In genomic region chr4:99564921-99565320, GRCh38 we compare ENCODE assay signal across 13 cellular contexts. TPM values are rescaled to one million over a fixed set of nuclear protein-coding genes. Genes with fewer than 3 reads are reported as not detected.
DNase-seq lines count a peak whose midpoint lies in the region; FAIRE-seq and TF ChIP-seq lines count a peak whose summit lies in the region.
"Had no signal": no experiment of that assay in that cellular context is flagged by ENCODE, and none has a peak within 500 bp of the region (broad histone marks: within the 10 kb centered on the region; RNA-seq: fewer than 3 reads in every experiment).

No MANE protein-coding gene starts in this region.

- TF ChIP-seq POLR2A in transverse colon (IDR thresholded peaks at IDR 0.05) (no peak), adrenal gland (IDR thresholded peaks at IDR 0.05) (no peak)

- no peak for FAIRE-seq in keratinocyte (lab: Jason Lieb, UNC)
- FAIRE-seq: endothelial cell of umbilical vein had no signal

- H3K79me2 ChIP-seq in mammary epithelial cell (ENCODE audit: insufficient read depth, low read length) (no peaks in the 10 kb centered on the region), OCI-LY1 (ENCODE audit: insufficient read depth, low read length) (no peaks in the 10 kb centered on the region), keratinocyte (ENCODE audit: control insufficient read depth, insufficient read depth, low read length) (no peaks in the 10 kb centered on the region)

- intact Hi-C loops in MCF 10A (cut with micrococcal nuclease), result no loop called here
- intact Hi-C loops in mammary epithelial cell (cut with micrococcal nuclease), result loop anchor here (5.0 to 10.0 kb wide), 2 partner anchors 157 to 500 kb away; no protein-coding TSS in a partner anchor
- intact Hi-C loops in transverse colon (cut with DNase I; ENCODE audit: low total_unique reads), result loop anchor here (5.0 to 10.0 kb wide), 4 partner anchors 240 to 382 kb away; partner anchors contain the start of genes ADH1B, DNAJB14 and LAMTOR3
- intact Hi-C loops in adrenal gland (cut with DNase I), result loop anchor here (5.0 to 10.0 kb wide), 3 partner anchors 240 to 380 kb away; partner anchors contain the start of gene DNAJB14 (in 1 of the 2)

- 0 out of 2 replicates have a peak, but pooled peaks cover 5% of the 10 kb centered on the region for H3F3A ChIP-seq in OCI-LY1 (ENCODE audit: insufficient read depth, low read length)

- BruUV-seq in MCF 10A (replicated peaks; lab: Mats Ljungman, UMichigan) (no TSS peak), mammary epithelial cell (replicated peaks; lab: Mats Ljungman, UMichigan) (no TSS peak)

- H3K9ac ChIP-seq in mammary epithelial cell (ENCODE audit: insufficient read depth, low read length), result no peak overlapping the region
- H3K9ac ChIP-seq in OCI-LY1 (ENCODE audit: low read length), result no peak overlapping the region
- no peak overlapping the region for H3K9ac ChIP-seq in keratinocyte (ENCODE audit: control insufficient read depth, extremely low read depth, insufficient read depth, low read length)
- peak overlapping the region; percentile 48 to 83 (median 57) for H3K9ac ChIP-seq in skeletal muscle tissue (ENCODE audit: low read depth in 1 of 3, low read length in 3 of 3)

- H3K36me3 Mint-ChIP-seq in MCF 10A (ENCODE audit: insufficient read depth, unreplicated experiment), result peaks cover 12% of the 10 kb centered on the region

- no peak for TF ChIP-seq EP300 in transverse colon (IDR thresholded peaks at IDR 0.05; ENCODE audit: low read depth)

- dilution Hi-C loops in mammary epithelial cell (cut with HindIII; ENCODE audit: low sequenced_read_pairs), result no loop called here
- dilution Hi-C loops in keratinocyte (cut with MboI; ENCODE audit: extremely low pct_ligation_motif_present, low sequenced_read_pairs), result no loop called here

- H3K27ac ChIP-seq in mammary epithelial cell (ENCODE audit: insufficient read depth, low read depth, low read length) (no peak overlapping the region), OCI-LY1 (ENCODE audit: low read depth, low read length, poor library complexity, severe bottlenecking) (no peak overlapping the region), keratinocyte (ENCODE audit: control insufficient read depth, insufficient read depth, low read length) (no peak overlapping the region), skeletal muscle tissue (ENCODE audit: low read depth, low read length) (peak overlapping the region; percentile 92), transverse colon (peak overlapping the region in 2 of 4 donors; percentile 92 to 95), adrenal gland (no peak overlapping the region)

- no peaks in the 10 kb centered on the region for H3K9me2 ChIP-seq in OCI-LY1 (ENCODE audit: low read depth, low read length)

- no peaks in the 10 kb centered on the region for H3K4me1 Mint-ChIP-seq in MCF 10A (ENCODE audit: insufficient read depth, unreplicated experiment)

- in situ Hi-C loops in mammary epithelial cell (cut with MboI; ENCODE audit: low sequenced_read_pairs in 2 of 2), result loop anchor here (5.0 to 10.0 kb wide), 3 partner anchors 242 to 320 kb away; no protein-coding TSS in a partner anchor
- in situ Hi-C loops in transverse colon (cut with MboI; ENCODE audit: low pct_ligation_motif_present in 1 of 4, low pct_unique_long_range_greater_than_20kb in 1 of 4, low sequenced_read_pairs in 3 of 4), result loop anchor here (5.0 to 25.0 kb wide), 6 partner anchors 240 to 390 kb away; partner anchors contain the start of genes LAMTOR3 (in 3 of the 4), DNAJB14 (in 2 of the 4) and H2AZ1 (in 1 of the 4)

- no peaks in the 10 kb centered on the region for H4K20me1 ChIP-seq in mammary epithelial cell (ENCODE audit: insufficient read depth, low read length)
- no peaks in the 10 kb centered on the region for H4K20me1 ChIP-seq in OCI-LY1 (ENCODE audit: insufficient read depth, low read length)
- no peaks in the 10 kb centered on the region for H4K20me1 ChIP-seq in keratinocyte (ENCODE audit: control insufficient read depth, extremely low read depth, insufficient read depth, low read length)

- H2AFZ ChIP-seq in mammary epithelial cell (ENCODE audit: low read depth, low read length) (no peak overlapping the region), OCI-LY1 (ENCODE audit: low read length) (peak overlapping the region; percentile 76; the same call in 1 of the 2 replicates), keratinocyte (ENCODE audit: control insufficient read depth, low read length) (peak overlapping the region; percentile 80)

- no peak for DNase-seq in MCF 10A (ENCODE audit: unreplicated experiment)
- DNase-seq in mammary epithelial cell, result no peak
- no peak for DNase-seq in keratinocyte (ENCODE audit: low read depth, low spot score)
- no peak for DNase-seq in transverse colon
- DNase-seq in adrenal gland, result no peak
- DNase-seq in stimulated activated CD4-positive, alpha-beta T cell treated with anti-CD3 and anti-CD28 coated beads, Interleukin-2, amount 100 ng/mL, for 24 hours, result no peak
- DNase-seq: naive thymus-derived CD8-positive, alpha-beta T cell; NCI-H446 treated with DMSO at 0.1 percent for 48 hours; stimulated activated CD4-positive, alpha-beta T cell treated with anti-CD3 and anti-CD28 coated beads, Interleukin-4, amount 100 ng/mL, for 1 hour had no signal

- peaks cover 28% of the 10 kb centered on the region for H3K27me3 Mint-ChIP-seq in MCF 10A (ENCODE audit: insufficient read depth, unreplicated experiment)

- no peaks in the 10 kb centered on the region for H3K9me1 ChIP-seq in keratinocyte (ENCODE audit: control insufficient read depth, extremely low read depth, insufficient read depth, low read length)

- no peaks in the 10 kb centered on the region for H3K9me3 Mint-ChIP-seq in MCF 10A (ENCODE audit: unreplicated experiment)
- H3K9me3 Mint-ChIP-seq: naive thymus-derived CD8-positive, alpha-beta T cell had no signal

- CTCF ChIA-PET in MCF 10A (lab: Yijun Ruan, JAX) (interaction anchor here (2.6 kb wide), 1 partner anchor 243 kb away, joined by 20 read pairs; no protein-coding TSS in a partner anchor), mammary epithelial cell (lab: Charles Lee; ENCODE audit: low non-redundant PET) (no interaction called here)

- no peaks in the 10 kb centered on the region for H3K4me1 ChIP-seq in mammary epithelial cell (ENCODE audit: insufficient read depth, low read length)
- H3K4me1 ChIP-seq in OCI-LY1 (ENCODE audit: insufficient read depth, low read length, severe bottlenecking), result peaks cover 16% of the 10 kb centered on the region
- H3K4me1 ChIP-seq in keratinocyte (ENCODE audit: control insufficient read depth, extremely low read depth, insufficient read depth, low read length), result no peaks in the 10 kb centered on the region
- no peaks in the 10 kb centered on the region for H3K4me1 ChIP-seq in skeletal muscle tissue (ENCODE audit: control insufficient read depth in 3 of 3, insufficient read depth in 3 of 3, low read length in 3 of 3)
- peaks cover 0 to 14% (median 4%) of the 10 kb centered on the region in 4 donors for H3K4me1 ChIP-seq in transverse colon
- peaks cover 4 to 5% of the 10 kb centered on the region in 2 donors for H3K4me1 ChIP-seq in adrenal gland (replicated peaks in 1 of 2)

- TF ChIP-seq CTCF in MCF 10A (IDR thresholded peaks at IDR 0.05; ENCODE audit: unreplicated experiment), result no peak
- TF ChIP-seq CTCF in mammary epithelial cell (conservative IDR thresholded peaks at IDR 0.05 in 1 of 2, IDR thresholded peaks at IDR 0.05 in 1 of 2; ENCODE audit: extremely low read depth in 1 of 2, insufficient read depth in 1 of 2, low read depth in 1 of 2, low read length in 2 of 2), result no peak
- no peak for TF ChIP-seq CTCF in OCI-LY1 (IDR thresholded peaks at IDR 0.05; ENCODE audit: low read length)
- TF ChIP-seq CTCF in keratinocyte (optimal IDR thresholded peaks at IDR 0.05 in 1 of 3, IDR thresholded peaks at IDR 0.05 in 1 of 3, conservative IDR thresholded peaks at IDR 0.05 in 1 of 3; ENCODE audit: extremely low read depth in 1 of 3, insufficient read depth in 2 of 3, low read length in 3 of 3), result no peak
- no peak for TF ChIP-seq CTCF in transverse colon (IDR thresholded peaks at IDR 0.05)
- TF ChIP-seq CTCF in adrenal gland (IDR thresholded peaks at IDR 0.05), result no peak

- H3K4me3 ChIP-seq in mammary epithelial cell (replicated peaks in 1 of 3; ENCODE audit: insufficient read depth in 1 of 3, low read depth in 2 of 3, low read length in 3 of 3) (no peak overlapping the region), OCI-LY1 (ENCODE audit: low read depth, low read length, poor library complexity, severe bottlenecking) (no peak overlapping the region), keratinocyte (ENCODE audit: control insufficient read depth in 2 of 3, extremely low read depth in 1 of 3, insufficient read depth in 2 of 3, low read depth in 1 of 3, low read length in 3 of 3) (no peak overlapping the region), skeletal muscle tissue (ENCODE audit: low read length in 3 of 3) (peak overlapping the region in 1 of 3 donors; percentile 95), transverse colon (no peak overlapping the region), adrenal gland (no peak overlapping the region)

- POLR2A ChIA-PET in MCF 10A (lab: Yijun Ruan, JAX), result interaction anchor here (0.6 to 3.3 kb wide), 6 partner anchors 8 to 384 kb away, joined by 3 to 34 read pairs (median 13); partner anchors contain the start of genes DAPP1 and DNAJB14

- no peak overlapping the region for H3K4me2 ChIP-seq in mammary epithelial cell (ENCODE audit: insufficient read depth, low read depth, low read length)
- H3K4me2 ChIP-seq in OCI-LY1 (ENCODE audit: low read length), result no peak overlapping the region
- no peak overlapping the region for H3K4me2 ChIP-seq in keratinocyte (ENCODE audit: control insufficient read depth, extremely low read depth, insufficient read depth, low read depth, low read length)

- H3K36me3 ChIP-seq in mammary epithelial cell (ENCODE audit: insufficient read depth, low read length) (no peaks in the 10 kb centered on the region), OCI-LY1 (ENCODE audit: insufficient read depth, low read length) (no peaks in the 10 kb centered on the region), keratinocyte (ENCODE audit: control insufficient read depth in 2 of 2, extremely low read depth in 1 of 2, insufficient read depth in 2 of 2, low read length in 2 of 2) (no peaks in the 10 kb centered on the region), skeletal muscle tissue (ENCODE audit: control insufficient read depth in 3 of 3, insufficient read depth in 3 of 3, low read length in 3 of 3) (no peaks in the 10 kb centered on the region), transverse colon (no peaks in the 10 kb centered on the region), adrenal gland (replicated peaks in 1 of 2) (no peaks in the 10 kb centered on the region)

- no peak overlapping the region for H3K27ac Mint-ChIP-seq in MCF 10A (ENCODE audit: low read depth, unreplicated experiment)

- H3K4me3 Mint-ChIP-seq in MCF 10A (ENCODE audit: unreplicated experiment), result peak overlapping the region; percentile 93

- H3K9me3 ChIP-seq in mammary epithelial cell (replicated peaks; ENCODE audit: insufficient read depth, low read length) (no peaks in the 10 kb centered on the region), OCI-LY1 (ENCODE audit: low read length) (no peaks in the 10 kb centered on the region), keratinocyte (ENCODE audit: control insufficient read depth, low read depth, low read length) (no peaks in the 10 kb centered on the region), skeletal muscle tissue (ENCODE audit: control insufficient read depth in 3 of 3, low read length in 3 of 3) (no peaks in the 10 kb centered on the region), transverse colon (no peaks in the 10 kb centered on the region), adrenal gland (replicated peaks in 1 of 3) (no peaks in the 10 kb centered on the region)

- no peaks in the 10 kb centered on the region for H3K27me3 ChIP-seq in mammary epithelial cell (ENCODE audit: insufficient read depth, low read length)
- H3K27me3 ChIP-seq in OCI-LY1 (ENCODE audit: insufficient read depth, low read length), result no peaks in the 10 kb centered on the region
- H3K27me3 ChIP-seq in keratinocyte (ENCODE audit: control insufficient read depth, extremely low read depth, insufficient read depth, low read length), result no peaks in the 10 kb centered on the region
- no peaks in the 10 kb centered on the region for H3K27me3 ChIP-seq in skeletal muscle tissue (ENCODE audit: control insufficient read depth in 3 of 3, insufficient read depth in 3 of 3, low read length in 3 of 3)
- H3K27me3 ChIP-seq in transverse colon, result no peaks in the 10 kb centered on the region
- no peaks in the 10 kb centered on the region for H3K27me3 ChIP-seq in adrenal gland

RNA-seq across cellular contexts. Expression of gene TRMT10A, which starts 1.1 kb away (rescaled TPM):
- 17.7 and 19.1 TPM in 2 replicates for total RNA-seq in MCF 10A (2022)
- 1 to 10 TPM; 4.0 to 9.1 TPM for total RNA-seq in mammary epithelial cell
- polyA plus RNA-seq in mammary epithelial cell, result 3.3 TPM
- not detected for polyA minus RNA-seq in mammary epithelial cell
- polyA plus RNA-seq in keratinocyte, result 5.1 to 8.2 TPM (median 6.4 TPM) in 3 replicates
- 34.2 TPM for polyA plus RNA-seq in keratinocyte (2011; ENCODE audit: low read depth)
- polyA plus RNA-seq in keratinocyte (2011; cell fraction: cytosol; rRNA removed), result 4.5 and 6.6 TPM in 2 replicates
- 4.4 and 6.1 TPM in 2 replicates for polyA plus RNA-seq in keratinocyte (2011; cell fraction: nucleus; rRNA removed)
- 6.2 and 7.4 TPM in 2 replicates for polyA plus RNA-seq in keratinocyte (2012; ENCODE audit: low replicate concordance)
- polyA minus RNA-seq in keratinocyte, result 0.49 to 4.3 TPM (median 2.7 TPM) in 3 replicates
- polyA minus RNA-seq in keratinocyte (2011; cell fraction: cytosol; rRNA and poly(A)+ RNA removed), result 9.4 TPM
- 4.0 and 5.2 TPM in 2 replicates for polyA minus RNA-seq in keratinocyte (2011; cell fraction: nucleus; rRNA and poly(A)+ RNA removed)
- 5.7 TPM for total RNA-seq in skeletal muscle tissue
- 1 to 10 TPM in 3 of 4 donors, not detected in 1; 6.0 to 8.1 (median 6.8) TPM for total RNA-seq in transverse colon
- 1 to 10 TPM; 2.1 to 9.8 (median 5.2) TPM for total RNA-seq in adrenal gland
- polyA plus RNA-seq in adrenal gland, result 10 to 100 TPM in 1 of 3 donors, 1 to 10 TPM in 2; 3.7 to 15.1 (median 4.1) TPM

RNA-seq across cellular contexts. Expression of gene MTTP, which starts 9.7 kb away (rescaled TPM):
- total RNA-seq in MCF 10A (2022) (0.27 and 0.51 TPM in 2 replicates), mammary epithelial cell (not detected), skeletal muscle tissue (under 0.01 TPM), transverse colon (under 1 TPM in 1 of 4 donors, not detected in 3; 0.41 TPM), adrenal gland (under 1 TPM in 7 of 8 donors, not detected in 1; 0.26 to 0.98 (median 0.31) TPM)
- polyA plus RNA-seq in mammary epithelial cell (0.05 TPM), keratinocyte (0.04 to 0.09 TPM (median 0.05 TPM) in 3 replicates), adrenal gland (under 1 TPM; 0.16 to 0.37 (median 0.17) TPM)
- polyA minus RNA-seq in mammary epithelial cell (not detected), keratinocyte (0.03 to 0.20 TPM in 2 of 3 replicates, not detected in the other)
- 0.24 TPM for polyA plus RNA-seq in keratinocyte (2011; ENCODE audit: low read depth)
- polyA plus RNA-seq in keratinocyte (2011; cell fraction: cytosol; rRNA removed), result 0.02 and 0.04 TPM in 2 replicates
- 0.04 and 0.28 TPM in 2 replicates for polyA plus RNA-seq in keratinocyte (2011; cell fraction: nucleus; rRNA removed)
- 0.02 and 0.21 TPM in 2 replicates for polyA plus RNA-seq in keratinocyte (2012; ENCODE audit: low replicate concordance)
- polyA minus RNA-seq in keratinocyte (2011; cell fraction: cytosol; rRNA and poly(A)+ RNA removed), result not detected
- polyA minus RNA-seq in keratinocyte (2011; cell fraction: nucleus; rRNA and poly(A)+ RNA removed), result not detected in 2 replicates
- total RNA-seq: endothelial cell of umbilical vein had no signal
- polyA plus RNA-seq: endothelial cell of umbilical vein; naive thymus-derived CD8-positive, alpha-beta T cell had no signal

RNA-seq across cellular contexts. Expression of gene C4orf17, which starts 54.1 kb away (rescaled TPM):
- total RNA-seq in MCF 10A (2022), result not detected in 2 replicates
- total RNA-seq in mammary epithelial cell, result not detected
- not detected for polyA plus RNA-seq in mammary epithelial cell
- not detected for polyA minus RNA-seq in mammary epithelial cell
- polyA plus RNA-seq in keratinocyte, result not detected in 3 replicates
- polyA plus RNA-seq in keratinocyte (2011; ENCODE audit: low read depth), result not detected
- not detected in 2 replicates for polyA plus RNA-seq in keratinocyte (2011; cell fraction: cytosol; rRNA removed)
- not detected in 2 replicates for polyA plus RNA-seq in keratinocyte (2011; cell fraction: nucleus; rRNA removed)
- polyA plus RNA-seq in keratinocyte (2012; ENCODE audit: low replicate concordance), result not detected in 2 replicates
- polyA minus RNA-seq in keratinocyte, result not detected in 3 replicates
- polyA minus RNA-seq in keratinocyte (2011; cell fraction: cytosol; rRNA and poly(A)+ RNA removed), result not detected
- not detected in 2 replicates for polyA minus RNA-seq in keratinocyte (2011; cell fraction: nucleus; rRNA and poly(A)+ RNA removed)
- not detected for total RNA-seq in skeletal muscle tissue
- not detected for total RNA-seq in transverse colon
- total RNA-seq in adrenal gland, result not detected
- polyA plus RNA-seq in adrenal gland, result not detected
- total RNA-seq: endothelial cell of umbilical vein; naive thymus-derived CD8-positive, alpha-beta T cell; subcutaneous adipose tissue had no signal
- polyA plus RNA-seq: endothelial cell of umbilical vein; naive thymus-derived CD8-positive, alpha-beta T cell had no signal

Comparison
In these comparisons a context has a peak if more than half of its experiments do, and no peak if none do; other contexts are left out.
1. H3K9ac ChIP-seq: peak in skeletal muscle tissue (3 of 3); none in mammary epithelial cell (single experiment), OCI-LY1 (single experiment) and keratinocyte (single experiment).